ENCODE assay signal across 25 cellular contexts in genomic region chr5:179221877-179222220, GRCh38.
"Had no signal": no experiment of that assay in that cellular context is flagged by ENCODE, and none has a peak within 500 bp of the region (broad histone marks: within the 10 kb centered on the region; RNA-seq: fewer than 3 reads in every experiment).

No MANE protein-coding gene starts in this region.

- H2AFZ ChIP-seq: hepatocyte had no signal

- H3K4me2 ChIP-seq: hepatocyte had no signal

- H3K27me3 ChIP-seq: heart left ventricle, hepatocyte, ovary, tibial nerve, uterus had no signal

- H3K36me3 ChIP-seq: heart left ventricle, left ventricle myocardium inferior, ovary, prostate gland, tibial nerve, uterus had no signal

- H3K36me3 Mint-ChIP-seq: natural killer cell treated with Interleukin-12 subunit alpha and Interleukin-12 subunit beta and Interleukin-15 and Interleukin-18, amount 100 ng/mL, for 72 hours; stimulated activated memory B cell treated with anti-CD40 and anti-IgM and Interleukin-4, amounts not matched to agents 10 μg/mL and 1 μg/mL and 100 μg/mL, for 72 hours had no signal

- H3K9me3 ChIP-seq: heart left ventricle, left ventricle myocardium inferior, ovary, prostate gland, tibial nerve, uterus had no signal

- H3K79me2 ChIP-seq: hepatocyte had no signal

- H3K27me3 Mint-ChIP-seq: natural killer cell treated with Interleukin-12 subunit alpha and Interleukin-12 subunit beta and Interleukin-15 and Interleukin-18, amount 100 ng/mL, for 72 hours; stimulated activated naive CD8-positive, alpha-beta T cell treated with anti-CD3 and anti-CD28 coated beads, Interleukin-15, amount 100 ng/mL, for 72 hours had no signal

- DNase-seq: islet precursor cell; left ventricle myocardium inferior; mammary epithelial cell; mesendoderm; midbrain; naive thymus-derived CD4-positive, alpha-beta T cell; ovary; retina; stimulated activated CD4-positive, alpha-beta T cell treated with anti-CD3 and anti-CD28 coated beads, Interleukin-4, amount 100 ng/mL, for 4 hours; stimulated activated CD8-positive, alpha-beta memory T cell treated with anti-CD3 and anti-CD28 coated beads, Interleukin-4, amount 100 ng/mL, for 48 hours; stimulated activated naive CD4-positive, alpha-beta T cell treated with Interleukin-2 at 50 U/mL for 16 hours; stimulated activated naive CD8-positive, alpha-beta T cell treated with anti-CD3 and anti-CD28 coated beads, Interleukin-15, amount 100 ng/mL, for 72 hours; substantia nigra; uterus had no signal

- H3K4me3 Mint-ChIP-seq: naive thymus-derived CD4-positive, alpha-beta T cell; natural killer cell treated with Interleukin-12 subunit alpha and Interleukin-12 subunit beta and Interleukin-15 and Interleukin-18, amount 100 ng/mL, for 72 hours; stimulated activated memory B cell treated with anti-CD40 and anti-IgM and Interleukin-4, amounts not matched to agents 10 μg/mL and 1 μg/mL and 100 μg/mL, for 72 hours; stimulated activated naive CD8-positive, alpha-beta T cell treated with anti-CD3 and anti-CD28 coated beads, Interleukin-15, amount 100 ng/mL, for 72 hours; type B pancreatic cell had no signal

- ATAC-seq: heart left ventricle; mucosa of descending colon; naive thymus-derived CD4-positive, alpha-beta T cell; natural killer cell treated with Interleukin-12 subunit alpha and Interleukin-12 subunit beta and Interleukin-15 and Interleukin-18, amount 100 ng/mL, for 72 hours; right cardiac atrium; sciatic nerve; stimulated activated memory B cell treated with anti-CD40 and anti-IgM and Interleukin-4, amounts not matched to agents 10 μg/mL and 1 μg/mL and 100 μg/mL, for 72 hours had no signal

- H3K27ac ChIP-seq: heart left ventricle, hepatocyte, left ventricle myocardium inferior, ovary, prostate gland, skin epidermis, tibial nerve, uterus had no signal

- H3K27ac Mint-ChIP-seq: naive thymus-derived CD4-positive, alpha-beta T cell; natural killer cell treated with Interleukin-12 subunit alpha and Interleukin-12 subunit beta and Interleukin-15 and Interleukin-18, amount 100 ng/mL, for 72 hours; stimulated activated memory B cell treated with anti-CD40 and anti-IgM and Interleukin-4, amounts not matched to agents 10 μg/mL and 1 μg/mL and 100 μg/mL, for 72 hours; type B pancreatic cell had no signal

- H3K4me3 ChIP-seq: heart left ventricle, hepatocyte, left ventricle myocardium inferior, mucosa of descending colon, ovary, prostate gland, skin epidermis, tibial nerve, uterus had no signal

- H3K4me1 Mint-ChIP-seq: naive thymus-derived CD4-positive, alpha-beta T cell; stimulated activated memory B cell treated with anti-CD40 and anti-IgM and Interleukin-4, amounts not matched to agents 10 μg/mL and 1 μg/mL and 100 μg/mL, for 72 hours; stimulated activated naive CD8-positive, alpha-beta T cell treated with anti-CD3 and anti-CD28 coated beads, Interleukin-15, amount 100 ng/mL, for 72 hours had no signal

- H3K4me1 ChIP-seq: heart left ventricle, left ventricle myocardium inferior, prostate gland had no signal
